In the genomic region with DNA sequence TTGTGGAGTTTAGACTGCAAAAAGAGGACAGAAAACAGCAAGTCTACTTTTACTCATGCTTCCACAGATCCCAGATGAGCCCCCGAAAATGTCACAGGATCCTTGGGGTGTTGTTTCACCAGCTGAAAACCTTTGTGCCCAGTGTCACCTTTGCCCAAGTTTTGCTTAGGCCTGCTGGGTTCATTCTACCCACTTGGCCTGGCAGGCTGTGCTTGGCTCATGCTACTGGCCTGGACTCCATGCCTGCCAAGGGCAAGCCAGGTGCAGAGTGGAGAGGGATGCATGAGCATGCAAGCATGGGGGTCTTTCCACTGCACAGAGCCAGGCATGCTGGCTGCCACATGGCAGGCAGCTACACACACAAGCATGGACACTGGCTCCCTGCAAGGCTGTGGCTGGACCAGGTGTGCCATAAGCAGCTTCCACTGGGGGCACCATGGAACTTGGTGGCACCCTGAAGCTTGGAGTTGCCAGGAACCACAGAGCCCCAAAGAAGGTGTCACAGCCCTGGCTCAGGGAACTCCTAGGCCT, we compare ENCODE assay signal across 6 cellular contexts.
"Had no signal": no experiment of that assay in that cellular context is flagged by ENCODE, and none has a peak within 500 bp of the region (broad histone marks: within the 10 kb centered on the region; RNA-seq: fewer than 3 reads in every experiment).

No MANE protein-coding gene starts in this region.

- DNase-seq: H9, HCEC 1CT, IMR-90 had no signal

- H3K4me2 ChIP-seq: GM23338 had no signal

- H2AFZ ChIP-seq: GM23338 had no signal

- ATAC-seq: GM23338, K562 had no signal

- H3K4me3 ChIP-seq: GM23338, K562 had no signal

- H3K27ac ChIP-seq: HL-60 had no signal
